Comparison of ENCODE assay signal across 8 cellular contexts in genomic region chr2:97113050-97113881, GRCh38. TPM values are rescaled to one million over a fixed set of nuclear protein-coding genes. Genes with fewer than 3 reads are reported as not detected.
DNase-seq lines count a peak whose midpoint lies in the region; FAIRE-seq and TF ChIP-seq lines count a peak whose summit lies in the region.
"Not testable (repeated sequence)": the region's sequence is repeated elsewhere in the genome, so short reads cannot be mapped to it uniquely, and the experiment has no call there.

Gene ANKRD36 (plus strand): TSS chr2:97113153. CDS start chr2:97113740, 587 bp downstream.

- not testable (repeated sequence) for H3K4me1 Mint-ChIP-seq in activated CD4-positive, alpha-beta T cell treated with anti-CD3 and anti-CD28 coated beads, Interleukin-2, amount 10 ng/mL, durations not matched to agents 24 days and 14 days

- not testable (repeated sequence) for H3K27me3 ChIP-seq in iPS-15b (ENCODE audit: control insufficient read depth, insufficient read depth, low read length); testis

- H3K4me3 ChIP-seq in iPS-15b (ENCODE audit: low read depth, low read length) (peak within 1 kb of the TSS; percentile 69), testis (peak within 1 kb of the TSS; percentile 78)

- not testable (repeated sequence) for H3K9me3 ChIP-seq in iPS-15b (ENCODE audit: control insufficient read depth, insufficient read depth, low read length); testis

- H3K27ac ChIP-seq in caudate nucleus (ENCODE audit: low read depth, low read length) (peak within 1 kb of the TSS; percentile 96), testis (peak within 1 kb of the TSS; percentile 90)

- H3K36me3 Mint-ChIP-seq in activated CD4-positive, alpha-beta T cell treated with anti-CD3 and anti-CD28 coated beads, Interleukin-2, amount 10 ng/mL, durations not matched to agents 24 days and 14 days (ENCODE audit: low read depth), result not testable (repeated sequence)

- DNase-seq in H54 (ENCODE audit: insufficient read length, low spot score) (peak; percentile 53), HuH-7.5 (ENCODE audit: low spot score) (peak; percentile 28), pulmonary artery endothelial cell (ENCODE audit: low read depth, low spot score) (peak; percentile 26), testis (peak; percentile 87)
- peak; percentile 95 for DNase-seq in activated CD4-positive, alpha-beta T cell treated with anti-CD3 and anti-CD28 coated beads, Interleukin-2, amount 10 ng/mL, durations not matched to agents 24 days and 14 days
- not testable (repeated sequence) for DNase-seq in caudate nucleus (lab: John Stamatoyannopoulos, UW)

- TF ChIP-seq CTCF in GM12872 (IDR thresholded peaks at IDR 0.05; ENCODE audit: insufficient read depth, low read depth, low read length) (peak; percentile 50; the same call in 2 of the 3 replicates), testis (IDR thresholded peaks at IDR 0.05) (peak; percentile 24 to 62 (median 59))

- peak within 1 kb of the TSS; percentile 98 for H3K27ac Mint-ChIP-seq in activated CD4-positive, alpha-beta T cell treated with anti-CD3 and anti-CD28 coated beads, Interleukin-2, amount 10 ng/mL, durations not matched to agents 24 days and 14 days

- not testable (repeated sequence) for H3K9me3 Mint-ChIP-seq in activated CD4-positive, alpha-beta T cell treated with anti-CD3 and anti-CD28 coated beads, Interleukin-2, amount 10 ng/mL, durations not matched to agents 24 days and 14 days

- peak; percentile 78 for FAIRE-seq in H54 (lab: Jason Lieb, UNC)

- peaks cover 18% of the 10 kb centered on the region for H3K27me3 Mint-ChIP-seq in activated CD4-positive, alpha-beta T cell treated with anti-CD3 and anti-CD28 coated beads, Interleukin-2, amount 10 ng/mL, durations not matched to agents 24 days and 14 days

- not testable (repeated sequence) for H3K4me1 ChIP-seq in iPS-15b (ENCODE audit: control insufficient read depth, insufficient read depth, low read length); testis

- H3K36me3 ChIP-seq in iPS-15b (ENCODE audit: control insufficient read depth, insufficient read depth, low read length); testis (ENCODE audit: low read depth, missing control alignments): not testable (repeated sequence)

- 0 to 1% methylated on average over 6 to 48 of the region's 74 CpGs for WGBS in testis, 2 donors

- H3K9ac ChIP-seq in iPS-15b (ENCODE audit: low read depth, low read length), result peak within 1 kb of the TSS; percentile 8

- intact Hi-C loops in activated CD4-positive, alpha-beta T cell treated with anti-CD3 and anti-CD28 coated beads, Interleukin-2, amount 10 ng/mL, durations not matched to agents 24 days and 14 days (cut with micrococcal nuclease), result loop anchor here (1.0 to 10.0 kb wide), 2 partner anchors 256 to 578 kb away; partner anchors contain the start of gene ARID5A
- intact Hi-C loops in testis (cut with DNase I; ENCODE audit: low total_unique reads), result not testable (repeated sequence)

- TF ChIP-seq POLR2A in H54 (IDR thresholded peaks at IDR 0.05; ENCODE audit: low read depth, low read length), result peak; percentile 29; the same call in 1 of the 2 replicates
- TF ChIP-seq POLR2A in testis (IDR thresholded peaks at IDR 0.05), result not testable (repeated sequence)

- peak within 1 kb of the TSS; percentile 100 for H3K4me3 Mint-ChIP-seq in activated CD4-positive, alpha-beta T cell treated with anti-CD3 and anti-CD28 coated beads, Interleukin-2, amount 10 ng/mL, durations not matched to agents 24 days and 14 days

RNA-seq across cellular contexts. Expression of gene ANKRD36, which starts in this region (rescaled TPM):
- total RNA-seq in activated CD4-positive, alpha-beta T cell treated with anti-CD3 and anti-CD28 coated beads, Interleukin-2, amount 10 ng/mL, durations not matched to agents 24 days and 14 days, result 41.2 and 45.1 TPM in 2 replicates
- total RNA-seq in pulmonary artery endothelial cell (38.4 and 38.9 TPM in 2 replicates), testis (100 to 1,000 TPM in 1 of 2 donors, 10 to 100 TPM in 1; 57.2 to 132 TPM)
- 7.3 TPM for polyA plus RNA-seq in testis (ENCODE audit: insufficient read depth, low read depth, low replicate concordance)
